ENCODE assay signal across 1 cellular context in the genomic region with DNA sequence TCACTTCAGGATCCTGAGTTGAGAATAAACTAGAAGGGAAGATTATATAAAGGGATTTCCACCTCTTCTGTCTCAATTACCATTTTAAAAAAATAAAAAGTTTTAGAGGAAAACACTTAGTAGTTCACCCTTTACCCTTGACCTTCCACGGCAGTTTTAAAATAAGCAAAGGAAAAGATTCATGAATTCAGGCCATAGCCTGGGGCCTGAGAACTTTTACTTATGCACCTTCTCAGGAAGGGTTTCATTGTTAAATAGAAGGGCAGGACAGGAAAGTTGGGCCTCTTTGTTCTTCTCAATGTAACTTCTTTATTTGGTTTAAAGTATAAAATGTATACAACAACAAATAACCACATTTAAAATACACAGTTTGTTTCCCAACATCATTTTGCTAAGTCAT.
TF ChIP-seq lines count a peak whose summit lies in the region.

No MANE protein-coding gene starts in this region.

TF ChIP-seq in HepG2, 621 proteins besides CTCF, POLR2A, EP300 and RAD21 (continued from another document):
- TF ChIP-seq ZNF326 (CRISPR knock-in tag; IDR thresholded peaks at IDR 0.05; ENCODE audit: borderline replicate concordance) (no peak), ZMYM2 (CRISPR knock-in tag; IDR thresholded peaks at IDR 0.05) (no peak)
- TF ChIP-seq, protein P1, sequence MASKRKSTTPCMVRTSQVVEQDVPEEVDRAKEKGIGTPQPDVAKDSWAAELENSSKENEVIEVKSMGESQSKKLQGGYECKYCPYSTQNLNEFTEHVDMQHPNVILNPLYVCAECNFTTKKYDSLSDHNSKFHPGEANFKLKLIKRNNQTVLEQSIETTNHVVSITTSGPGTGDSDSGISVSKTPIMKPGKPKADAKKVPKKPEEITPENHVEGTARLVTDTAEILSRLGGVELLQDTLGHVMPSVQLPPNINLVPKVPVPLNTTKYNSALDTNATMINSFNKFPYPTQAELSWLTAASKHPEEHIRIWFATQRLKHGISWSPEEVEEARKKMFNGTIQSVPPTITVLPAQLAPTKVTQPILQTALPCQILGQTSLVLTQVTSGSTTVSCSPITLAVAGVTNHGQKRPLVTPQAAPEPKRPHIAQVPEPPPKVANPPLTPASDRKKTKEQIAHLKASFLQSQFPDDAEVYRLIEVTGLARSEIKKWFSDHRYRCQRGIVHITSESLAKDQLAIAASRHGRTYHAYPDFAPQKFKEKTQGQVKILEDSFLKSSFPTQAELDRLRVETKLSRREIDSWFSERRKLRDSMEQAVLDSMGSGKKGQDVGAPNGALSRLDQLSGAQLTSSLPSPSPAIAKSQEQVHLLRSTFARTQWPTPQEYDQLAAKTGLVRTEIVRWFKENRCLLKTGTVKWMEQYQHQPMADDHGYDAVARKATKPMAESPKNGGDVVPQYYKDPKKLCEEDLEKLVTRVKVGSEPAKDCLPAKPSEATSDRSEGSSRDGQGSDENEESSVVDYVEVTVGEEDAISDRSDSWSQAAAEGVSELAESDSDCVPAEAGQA (IDR thresholded peaks at IDR 0.05; ENCODE audit: low read depth) = no peak
- TF ChIP-seq, protein P1 (CRISPR knock-in tag; IDR thresholded peaks at IDR 0.05; ENCODE audit: borderline replicate concordance) = no peak
TF ChIP-seq in HepG2: peak in this region for 0.
